Comparison of ENCODE assay signal across 1 cellular context in the genomic region with DNA sequence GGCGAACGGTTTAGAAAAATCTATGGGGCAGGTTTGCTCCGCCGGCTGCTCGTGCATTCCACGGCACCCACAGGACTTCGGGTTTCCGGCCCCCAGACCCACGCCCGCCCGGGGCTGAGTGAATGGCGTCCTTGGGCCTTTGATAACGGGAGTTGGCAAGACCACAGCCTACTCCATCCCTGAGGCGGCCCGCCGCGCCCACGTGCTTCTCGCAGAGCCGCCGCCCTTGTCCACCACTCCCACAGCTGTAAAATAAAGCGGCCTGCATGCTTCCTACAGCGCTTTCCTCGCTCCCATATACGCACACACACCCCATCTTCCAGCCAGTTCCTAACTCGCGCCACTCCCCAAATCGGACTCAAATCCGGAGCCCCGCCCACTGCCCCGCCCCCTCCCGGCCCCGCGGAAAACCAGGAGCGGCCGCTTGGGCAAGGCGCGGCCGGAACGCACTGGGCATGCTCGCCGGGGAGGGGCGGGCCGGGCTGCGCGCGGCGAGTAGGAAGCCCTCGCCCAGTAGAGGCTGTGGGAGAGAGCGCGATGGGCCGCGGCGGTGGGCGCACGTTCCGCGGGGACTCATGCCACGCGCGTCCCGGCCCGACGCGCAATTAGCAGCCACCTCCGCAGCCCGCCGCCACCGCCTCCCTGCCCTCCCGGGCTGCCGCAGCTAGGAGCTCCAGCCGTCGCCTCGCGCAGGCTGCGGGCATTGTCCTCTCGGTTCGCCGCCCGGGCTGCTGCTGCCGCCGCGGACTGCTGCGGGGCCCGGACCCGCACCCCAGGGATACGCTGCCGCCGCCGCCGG.
TF ChIP-seq lines count a peak whose summit lies in the region.

TSS of gene RAP2B (plus strand) at position 513 of the 799 bp plus-strand sequence. CDS start 468 bp downstream, outside the sequence.

TF ChIP-seq in SK-N-SH, 30 proteins besides CTCF, POLR2A, EP300 and RAD21 (continued from another document):
- TF ChIP-seq FOSL2 (IDR thresholded peaks at IDR 0.05; ENCODE audit: borderline replicate concordance, low read depth), result no peak
- TF ChIP-seq, protein P1, sequence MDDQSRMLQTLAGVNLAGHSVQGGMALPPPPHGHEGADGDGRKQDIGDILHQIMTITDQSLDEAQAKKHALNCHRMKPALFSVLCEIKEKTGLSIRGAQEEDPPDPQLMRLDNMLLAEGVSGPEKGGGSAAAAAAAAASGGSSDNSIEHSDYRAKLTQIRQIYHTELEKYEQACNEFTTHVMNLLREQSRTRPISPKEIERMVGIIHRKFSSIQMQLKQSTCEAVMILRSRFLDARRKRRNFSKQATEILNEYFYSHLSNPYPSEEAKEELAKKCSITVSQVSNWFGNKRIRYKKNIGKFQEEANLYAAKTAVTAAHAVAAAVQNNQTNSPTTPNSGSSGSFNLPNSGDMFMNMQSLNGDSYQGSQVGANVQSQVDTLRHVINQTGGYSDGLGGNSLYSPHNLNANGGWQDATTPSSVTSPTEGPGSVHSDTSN (IDR thresholded peaks at IDR 0.05), result 0 out of 2 replicates have a peak, but pooled peaks have one; percentile 8
- TF ChIP-seq RCOR1 (IDR thresholded peaks at IDR 0.05; ENCODE audit: low read length), result no peak
- TF ChIP-seq GABPA (IDR thresholded peaks at IDR 0.05; ENCODE audit: low read depth), result peak; percentile 12; the same call in 1 of the 2 replicates
- TF ChIP-seq SIN3A (IDR thresholded peaks at IDR 0.05; ENCODE audit: borderline replicate concordance, low read depth, low read length), result peak; percentile 80
- peak; percentile 63 for TF ChIP-seq MXI1 (IDR thresholded peaks at IDR 0.05; ENCODE audit: low read depth, low read length)
- no peak for TF ChIP-seq USF1 (IDR thresholded peaks at IDR 0.05; ENCODE audit: borderline replicate concordance, low read depth)
- TF ChIP-seq SMC3 (IDR thresholded peaks at IDR 0.05; ENCODE audit: low read depth, low read length), result no peak; the same call in 1 of the 2 replicates
- no peak for TF ChIP-seq JUND (IDR thresholded peaks at IDR 0.05)
- TF ChIP-seq ELF1 (IDR thresholded peaks at IDR 0.05), result peak; percentile 75
- TF ChIP-seq FOXM1 (IDR thresholded peaks at IDR 0.05; ENCODE audit: low read depth), result no peak
- no peak for TF ChIP-seq RXRA (IDR thresholded peaks at IDR 0.05; ENCODE audit: borderline replicate concordance, low read depth)
- TF ChIP-seq TCF12 (IDR thresholded peaks at IDR 0.05), result no peak; the same call in 1 of the 2 replicates
- no peak for TF ChIP-seq ZBTB33 (IDR thresholded peaks at IDR 0.05; ENCODE audit: borderline replicate concordance, low read depth)
- TF ChIP-seq EZH2phosphoT487 (IDR thresholded peaks at IDR 0.05; ENCODE audit: borderline replicate concordance, low read depth), result no peak
- TF ChIP-seq GATA2 (CRISPR knock-in tag; IDR thresholded peaks at IDR 0.05), result no peak
- TF ChIP-seq MEF2A (IDR thresholded peaks at IDR 0.05; ENCODE audit: borderline replicate concordance, low read depth), result no peak
- peak; percentile 92 for TF ChIP-seq POLR2AphosphoS5 (IDR thresholded peaks at IDR 0.05; ENCODE audit: low read depth, low read length)
- no peak for TF ChIP-seq USF2 (IDR thresholded peaks at IDR 0.05; ENCODE audit: borderline replicate concordance, low read depth, low read length)
- TF ChIP-seq TAF1 (IDR thresholded peaks at IDR 0.05; ENCODE audit: borderline replicate concordance, low read depth, low read length), result peak; percentile 96
- TF ChIP-seq RFX5 (IDR thresholded peaks at IDR 0.05; ENCODE audit: low read length), result peak; percentile 38; the same call in 1 of the 2 replicates
- no peak; the same call in 1 of the 2 replicates for TF ChIP-seq YY1 (IDR thresholded peaks at IDR 0.05; ENCODE audit: low read depth)
- peak; percentile 80 for TF ChIP-seq NRF1 (IDR thresholded peaks at IDR 0.05; ENCODE audit: low read depth, low read length)
